8 cellular contexts compared by ENCODE assay signal in the genomic region with DNA sequence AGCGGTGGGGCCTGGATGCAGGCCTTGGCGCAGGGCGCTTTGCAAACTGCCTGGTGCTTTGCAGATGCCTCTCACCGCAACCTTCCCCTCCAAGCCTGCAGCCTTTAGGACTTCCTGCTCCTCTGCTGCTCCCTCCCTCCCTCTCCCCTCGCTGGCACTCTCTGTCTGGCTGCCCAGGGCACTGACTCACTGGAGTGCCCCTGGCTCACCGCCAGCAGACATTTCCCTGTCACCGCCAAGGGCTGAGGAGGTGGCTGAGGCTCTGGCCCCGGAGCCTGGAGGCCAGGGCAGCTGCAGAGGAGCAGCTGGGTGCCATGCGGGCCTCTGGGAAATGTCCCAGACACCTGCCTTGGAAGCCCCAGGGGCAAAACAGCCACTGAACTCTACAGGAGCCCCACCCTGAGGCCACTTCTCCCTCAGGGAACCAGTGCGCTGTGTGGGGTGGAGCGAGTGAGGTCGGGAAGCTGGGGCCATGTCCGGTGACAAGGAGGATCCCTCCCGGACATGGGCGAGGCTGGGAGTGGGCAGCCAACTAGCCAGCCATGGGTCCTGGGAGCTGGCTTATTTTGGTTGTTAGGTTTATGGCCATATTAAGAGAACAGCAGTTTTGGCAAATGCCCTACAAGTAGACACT. TPM values are rescaled to one million over a fixed set of nuclear protein-coding genes. Genes with fewer than 3 reads are reported as not detected.
A peak's percentile ranks its signal among the peaks of the same experiment; 100 is the strongest.
DNase-seq lines count a peak whose midpoint lies in the region; TF ChIP-seq lines count a peak whose summit lies in the region.

No MANE protein-coding gene starts in this region.

- peak overlapping the region in 2 of 4 donors; percentile 36 to 39 for H3K4me3 ChIP-seq in Peyer's patch

- in situ Hi-C loops in G401 (cut with HindIII; ENCODE audit: low sequenced_read_pairs): no loop called here
- in situ Hi-C loops in KBM-7 (cut with MboI; ENCODE audit: low pct_unique_long_range_greater_than_20kb, low sequenced_read_pairs): no loop called here

- peak overlapping the region in 2 of 4 donors; percentile 49 to 76 for H3K27ac ChIP-seq in Peyer's patch

- H3K27me3 ChIP-seq in Peyer's patch: no peaks in the 10 kb centered on the region

- no peaks in the 10 kb centered on the region for H3K36me3 ChIP-seq in Peyer's patch

- peaks cover 0 to 14% (median 2%) of the 10 kb centered on the region in 4 donors for H3K4me1 ChIP-seq in Peyer's patch

- no peaks in the 10 kb centered on the region for H3K9me3 ChIP-seq in Peyer's patch

- no peak for TF ChIP-seq CTCF in Peyer's patch (IDR thresholded peaks at IDR 0.05)

- TF ChIP-seq POLR2A in Peyer's patch (IDR thresholded peaks at IDR 0.05): no peak

- DNase-seq in G401 (ENCODE audit: low spot score): peak; percentile 51
- peak in 66 of 76 experiments; percentile 2 to 74 (median 52) for DNase-seq in HUDEP-2 (lab: John Stamatoyannopoulos, UW; ENCODE audit: unreplicated experiment in 76 of 76)
- peak in 2 of 3 donors; percentile 90 to 93 for DNase-seq in Peyer's patch
- DNase-seq in amniotic stem cell (lab: John Stamatoyannopoulos, UW): peak; percentile 44
- peak in 45 of 51 donors; percentile 9 to 79 (median 45) for DNase-seq in hypothalamus (lab: John Stamatoyannopoulos, UW)
- DNase-seq in stimulated activated CD4-positive, alpha-beta T cell treated with anti-CD3 and anti-CD28 coated beads, Interleukin-1b, Interleukin-23, amount 100 ng/mL, for 24 hours (ENCODE audit: low read depth in 4 of 4, low spot score in 1 of 4): peak in 3 of 4 experiments; percentile 7 to 17 (median 11)
- no peak for DNase-seq in KBM-7
- DNase-seq in iPS-NIHi7 (ENCODE audit: extremely low spot score): no peak

RNA-seq across cellular contexts. Expression of gene TENT4A, which starts 53.4 kb away (rescaled TPM):
- total RNA-seq in G401 (2014; rRNA removed; shearing (Covaris generic)): 3.3 and 4.9 TPM in 2 replicates
- 10 to 100 TPM; 28.0 to 71.8 (median 44.5) TPM for total RNA-seq in Peyer's patch

Comparison
In these comparisons a context has a peak if more than half of its experiments do, and no peak if none do; other contexts are left out.
1. DNase-seq: peak in G401 (single experiment), HUDEP-2 (66 of 76), Peyer's patch (2 of 3), amniotic stem cell (single experiment), hypothalamus (45 of 51) and stimulated activated CD4-positive, alpha-beta T cell treated with anti-CD3 and anti-CD28 coated beads, Interleukin-1b, Interleukin-23, amount 100 ng/mL, for 24 hours (3 of 4); none in KBM-7 (single experiment) and iPS-NIHi7 (single experiment).